In genomic region chr13:30333601-30334000, GRCh38 we compare ENCODE assay signal across 26 cellular contexts.
"Had no signal": no experiment of that assay in that cellular context is flagged by ENCODE, and none has a peak within 500 bp of the region (broad histone marks: within the 10 kb centered on the region; RNA-seq: fewer than 3 reads in every experiment).

No MANE protein-coding gene starts in this region.

- H3K36me3 Mint-ChIP-seq: natural killer cell had no signal

- H3K27ac Mint-ChIP-seq: activated naive CD8-positive, alpha-beta T cell; activated T-cell treated with anti-CD3 and anti-CD28 coated beads, Interleukin-2, amount 50 U/mL, for 24 hours; activated T-helper 2 cell treated with anti-CD3 and anti-CD28 coated beads, Interferon-gamma antibody, Interleukin-2, Interleukin-4, amounts not matched to agents 10 μg/mL and 5 μg/mL and 100 μg/mL, durations not matched to agents 14 hours and 24 hours and 36 hours; natural killer cell; progenitor cell of endocrine pancreas had no signal

- H3K4me3 ChIP-seq: adrenal gland, ascending aorta, esophagus muscularis mucosa, gastrocnemius medialis, heart right ventricle, left lung, lung, thoracic aorta, upper lobe of left lung had no signal

- H3K4me3 Mint-ChIP-seq: activated naive CD8-positive, alpha-beta T cell; activated T-cell treated with anti-CD3 and anti-CD28 coated beads, Interleukin-2, amount 50 U/mL, for 24 hours; natural killer cell had no signal

- H3K27me3 Mint-ChIP-seq: activated naive CD8-positive, alpha-beta T cell; activated T-cell treated with anti-CD3 and anti-CD28 coated beads, Interleukin-2, amount 50 U/mL, for 24 hours; progenitor cell of endocrine pancreas had no signal

- ATAC-seq: gastrocnemius medialis, heart right ventricle, left lung, natural killer cell had no signal

- H3K27ac ChIP-seq: adrenal gland, ascending aorta, brain microvascular endothelial cell, esophagus muscularis mucosa, gastrocnemius medialis, heart right ventricle, left lung, thoracic aorta, upper lobe of left lung had no signal

- H3K4me1 ChIP-seq: ascending aorta, gastrocnemius medialis, upper lobe of left lung had no signal

- H3K27me3 ChIP-seq: adrenal gland, ascending aorta, brain microvascular endothelial cell, esophagus muscularis mucosa, gastrocnemius medialis, heart right ventricle, left lung, upper lobe of left lung had no signal

- DNase-seq: activated CD4-positive, alpha-beta T cell treated with anti-CD3 and anti-CD28 coated beads, Interleukin-2, amount 50 U/mL, for 4 hours; activated CD8-positive, alpha-beta memory T cell treated with anti-CD3 and anti-CD28 coated beads for 24 hours; activated CD8-positive, alpha-beta memory T cell treated with anti-CD3 and anti-CD28 coated beads, Interleukin-2, amount 50 U/mL, for 4 hours; activated naive CD4-positive, alpha-beta T cell; activated T-cell treated with anti-CD3 and anti-CD28 coated beads, Interleukin-2, amount 50 U/mL, for 24 hours; adrenal gland; brain microvascular endothelial cell; caudate nucleus; effector memory CD4-positive, alpha-beta T cell; gastrocnemius medialis; heart right ventricle; kidney; left lung; natural killer cell; retina; stimulated activated CD4-positive, alpha-beta T cell treated with anti-CD3 and anti-CD28 coated beads, Interleukin-2, amount 100 ng/mL, for 48 hours; stimulated activated naive CD4-positive, alpha-beta T cell treated with Interleukin-2 at 50 U/mL for 16 hours; T-helper 1 cell; upper lobe of left lung had no signal

- H3K9me3 ChIP-seq: adrenal gland, ascending aorta, esophagus muscularis mucosa, gastrocnemius medialis, heart right ventricle, left lung, thoracic aorta, upper lobe of left lung had no signal

- H3K36me3 ChIP-seq: adrenal gland, ascending aorta, brain microvascular endothelial cell, esophagus muscularis mucosa, gastrocnemius medialis, heart right ventricle, left lung, thoracic aorta, upper lobe of left lung had no signal

- H3K9me3 Mint-ChIP-seq: activated T-cell treated with anti-CD3 and anti-CD28 coated beads, Interleukin-2, amount 50 U/mL, for 24 hours; activated T-helper 2 cell treated with anti-CD3 and anti-CD28 coated beads, Interferon-gamma antibody, Interleukin-2, Interleukin-4, amounts not matched to agents 10 μg/mL and 5 μg/mL and 100 μg/mL, durations not matched to agents 14 hours and 24 hours and 36 hours; natural killer cell had no signal
